Comparison of ENCODE assay signal across 8 cellular contexts in genomic region chr3:52245322-52246263, GRCh38. TPM values are rescaled to one million over a fixed set of nuclear protein-coding genes. Genes with fewer than 3 reads are reported as not detected.
DNase-seq lines count a peak whose midpoint lies in the region; ATAC-seq and TF ChIP-seq lines count a peak whose summit lies in the region.

TSS of gene PPM1M (plus strand) at chr3:52245759. CDS start at chr3:52245825, 66 bp downstream.

- TF ChIP-seq POLR2A in NB4 (IDR thresholded peaks at IDR 0.05; ENCODE audit: extremely low read depth, insufficient read length), result no peak

- H3K27ac ChIP-seq in naive thymus-derived CD4-positive, alpha-beta T cell (ENCODE audit: low read depth, low read length), result peak within 1 kb of the TSS; percentile 91

- H3K4me1 Mint-ChIP-seq in activated T-helper 1 cell treated with anti-CD3 and anti-CD28 coated beads, Interleukin-12 subunit alpha, Interleukin-12 subunit beta, Interleukin-2, Interleukin-4 antibody, amounts not matched to agents 30 ng/mL and 10 ng/mL and 1 ng/mL, durations not matched to agents 14 hours and 24 hours and 36 hours (ENCODE audit: low read depth), result peaks cover 81% of the 10 kb centered on the region
- peaks cover 36 to 91% (median 84%) of the 10 kb centered on the region in 7 donors for H3K4me1 Mint-ChIP-seq in naive thymus-derived CD4-positive, alpha-beta T cell

- peak; percentile 72 for ATAC-seq in naive thymus-derived CD4-positive, alpha-beta T cell
- ATAC-seq in GM21447 (IDR thresholded peaks at IDR 0.05; ENCODE audit: unreplicated experiment), result no peak

- H3K9me3 Mint-ChIP-seq in activated T-helper 1 cell treated with anti-CD3 and anti-CD28 coated beads, Interleukin-12 subunit alpha, Interleukin-12 subunit beta, Interleukin-2, Interleukin-4 antibody, amounts not matched to agents 30 ng/mL and 10 ng/mL and 1 ng/mL, durations not matched to agents 14 hours and 24 hours and 36 hours, result peaks cover 3% of the 10 kb centered on the region
- peaks cover 0 to 12% (median 0%) of the 10 kb centered on the region in 11 donors for H3K9me3 Mint-ChIP-seq in naive thymus-derived CD4-positive, alpha-beta T cell

- H3K27me3 ChIP-seq in naive thymus-derived CD4-positive, alpha-beta T cell (ENCODE audit: control insufficient read depth in 2 of 2, insufficient read depth in 2 of 2, low read length in 2 of 2), result no peaks in the 10 kb centered on the region

- H3K36me3 ChIP-seq in naive thymus-derived CD4-positive, alpha-beta T cell (ENCODE audit: control insufficient read depth in 2 of 3, insufficient read depth in 3 of 3, low read length in 3 of 3), result peaks cover 0 to 27% (median 0%) of the 10 kb centered on the region in 3 experiments

- H3K27me3 Mint-ChIP-seq in activated T-helper 1 cell treated with anti-CD3 and anti-CD28 coated beads, Interleukin-12 subunit alpha, Interleukin-12 subunit beta, Interleukin-2, Interleukin-4 antibody, amounts not matched to agents 30 ng/mL and 10 ng/mL and 1 ng/mL, durations not matched to agents 14 hours and 24 hours and 36 hours (ENCODE audit: insufficient read depth), result no peaks in the 10 kb centered on the region
- no peaks in the 10 kb centered on the region for H3K27me3 Mint-ChIP-seq in naive thymus-derived CD4-positive, alpha-beta T cell

- DNase-seq in NCI-H1417 (lab: John Stamatoyannopoulos, UW) (peak in 2 of 3 experiments; percentile 40 to 50), NCI-H1417 treated with DMSO at 0.1 percent for 48 hours (lab: John Stamatoyannopoulos, UW) (no peak), NB4 (ENCODE audit: low read depth) (peak; percentile 37), fibroblast of gingiva (ENCODE audit: low read depth) (peak; percentile 40), ureter (ENCODE audit: low spot score) (peak; percentile 59)
- peak; percentile 66 for DNase-seq in activated T-helper 1 cell treated with anti-CD3 and anti-CD28 coated beads, Interleukin-12 subunit alpha, Interleukin-12 subunit beta, Interleukin-2, Interleukin-4 antibody, amounts not matched to agents 30 ng/mL and 10 ng/mL and 1 ng/mL, durations not matched to agents 14 hours and 24 hours and 36 hours (ENCODE audit: low spot score)
- peak; percentile 57 to 77 (median 73) for DNase-seq in naive thymus-derived CD4-positive, alpha-beta T cell

- TF ChIP-seq CTCF in NB4 (IDR thresholded peaks at IDR 0.05; ENCODE audit: low read depth, low read length), result no peak

- no peaks in the 10 kb centered on the region for H3K9me3 ChIP-seq in naive thymus-derived CD4-positive, alpha-beta T cell (ENCODE audit: control insufficient read depth in 2 of 3, low read length in 3 of 3)

- H3K4me1 ChIP-seq in naive thymus-derived CD4-positive, alpha-beta T cell (ENCODE audit: control insufficient read depth in 2 of 2, insufficient read depth in 2 of 2, low read length in 2 of 2), result peaks cover 48 to 81% of the 10 kb centered on the region in 2 donors

- peak within 1 kb of the TSS; percentile 88 for H3K4me3 Mint-ChIP-seq in activated T-helper 1 cell treated with anti-CD3 and anti-CD28 coated beads, Interleukin-12 subunit alpha, Interleukin-12 subunit beta, Interleukin-2, Interleukin-4 antibody, amounts not matched to agents 30 ng/mL and 10 ng/mL and 1 ng/mL, durations not matched to agents 14 hours and 24 hours and 36 hours
- H3K4me3 Mint-ChIP-seq in naive thymus-derived CD4-positive, alpha-beta T cell, result peak within 1 kb of the TSS; percentile 83 to 91 (median 87)

- intact Hi-C loops in activated T-helper 1 cell treated with anti-CD3 and anti-CD28 coated beads, Interleukin-12 subunit alpha, Interleukin-12 subunit beta, Interleukin-2, Interleukin-4 antibody, amounts not matched to agents 30 ng/mL and 10 ng/mL and 1 ng/mL, durations not matched to agents 14 hours and 24 hours and 36 hours (cut with micrococcal nuclease), result no loop called here
- intact Hi-C loops in naive thymus-derived CD4-positive, alpha-beta T cell (cut with micrococcal nuclease), result loop anchor here (1.0 kb wide), 1 partner anchor 8 kb away; no protein-coding TSS in a partner anchor

- H3K36me3 Mint-ChIP-seq in activated T-helper 1 cell treated with anti-CD3 and anti-CD28 coated beads, Interleukin-12 subunit alpha, Interleukin-12 subunit beta, Interleukin-2, Interleukin-4 antibody, amounts not matched to agents 30 ng/mL and 10 ng/mL and 1 ng/mL, durations not matched to agents 14 hours and 24 hours and 36 hours (ENCODE audit: low read depth), result peaks cover 40% of the 10 kb centered on the region
- peaks cover 0 to 36% (median 11%) of the 10 kb centered on the region in 5 donors for H3K36me3 Mint-ChIP-seq in naive thymus-derived CD4-positive, alpha-beta T cell

- CTCF ChIA-PET in naive thymus-derived CD4-positive, alpha-beta T cell (lab: Charles Lee), result interaction anchor here (0.5 to 1.8 kb wide), 8 partner anchors 9 to 37 kb away, joined by 3 to 9 read pairs (median 3); partner anchors contain the start of genes TLR9 and WDR82

- H3K27ac Mint-ChIP-seq in activated T-helper 1 cell treated with anti-CD3 and anti-CD28 coated beads, Interleukin-12 subunit alpha, Interleukin-12 subunit beta, Interleukin-2, Interleukin-4 antibody, amounts not matched to agents 30 ng/mL and 10 ng/mL and 1 ng/mL, durations not matched to agents 14 hours and 24 hours and 36 hours, result peak within 1 kb of the TSS; percentile 92
- H3K27ac Mint-ChIP-seq in naive thymus-derived CD4-positive, alpha-beta T cell, result peak within 1 kb of the TSS; percentile 83 to 99 (median 95)

- no peak within 1 kb of the TSS for H3K4me3 ChIP-seq in NB4 (ENCODE audit: low read depth, low read length)
- peak within 1 kb of the TSS; percentile 79 for H3K4me3 ChIP-seq in naive thymus-derived CD4-positive, alpha-beta T cell (ENCODE audit: low read length)

- POLR2A ChIA-PET in naive thymus-derived CD4-positive, alpha-beta T cell (lab: Charles Lee), result interaction anchor here (0.5 to 46.3 kb wide), 12 partner anchors 8 to 94 kb away, joined by 3 to 1418 read pairs (median 8); partner anchors contain the start of genes GLYCTK and WDR82

RNA-seq across cellular contexts. Expression of gene PPM1M, which starts in this region (rescaled TPM):
- 57.1 and 59.5 TPM in 2 replicates for total RNA-seq in activated T-helper 1 cell treated with anti-CD3 and anti-CD28 coated beads, Interleukin-12 subunit alpha, Interleukin-12 subunit beta, Interleukin-2, Interleukin-4 antibody, amounts not matched to agents 30 ng/mL and 10 ng/mL and 1 ng/mL, durations not matched to agents 14 hours and 24 hours and 36 hours
- 10 to 100 TPM; 55.8 to 81.0 (median 74.5) TPM for total RNA-seq in naive thymus-derived CD4-positive, alpha-beta T cell
- 100 to 1,000 TPM in 1 of 2 donors, 10 to 100 TPM in 1; 68.8 to 135 TPM for polyA plus RNA-seq in naive thymus-derived CD4-positive, alpha-beta T cell
- 16.1 TPM for total RNA-seq in ureter
